ENCODE assay signal across 24 cellular contexts in the genomic region with DNA sequence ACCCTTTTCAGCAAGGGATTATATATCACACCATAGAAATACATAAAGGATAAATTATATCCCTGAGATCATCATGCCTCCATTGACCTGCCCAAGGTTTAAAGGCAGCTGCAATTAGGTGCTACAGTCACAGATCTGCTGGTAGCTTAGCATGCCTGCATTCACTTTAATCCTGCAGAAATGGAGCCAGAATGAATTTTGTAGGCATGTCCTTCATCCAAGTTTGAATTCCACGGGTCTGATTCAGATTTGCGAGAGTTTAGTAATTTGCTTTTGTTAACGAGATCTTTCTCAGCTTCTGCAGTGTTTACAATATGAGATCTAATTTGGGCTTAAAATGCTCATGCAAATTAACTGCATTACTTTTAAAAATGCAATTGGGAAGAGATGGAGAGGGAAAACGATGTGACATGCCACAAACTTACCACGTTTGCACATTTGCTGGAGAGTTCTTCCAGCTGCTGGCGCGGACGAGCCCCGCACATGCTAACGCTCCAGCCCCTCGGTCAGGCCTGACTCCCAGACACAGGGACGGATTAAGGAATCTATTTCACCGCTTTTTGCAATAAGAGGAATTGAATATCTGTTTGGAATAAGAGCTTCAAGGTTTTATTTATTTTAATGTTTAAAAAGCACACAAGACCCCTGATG.
"Had no signal": no experiment of that assay in that cellular context is flagged by ENCODE, and none has a peak within 500 bp of the region (broad histone marks: within the 10 kb centered on the region; RNA-seq: fewer than 3 reads in every experiment).

No MANE protein-coding gene starts in this region.

- ATAC-seq: gastrocnemius medialis; mucosa of descending colon; right lobe of liver; stimulated activated memory B cell treated with anti-CD40 and anti-IgM and Interleukin-4, amounts not matched to agents 10 μg/mL and 1 μg/mL and 100 μg/mL, for 72 hours; stimulated activated naive CD8-positive, alpha-beta T cell treated with anti-CD3 and anti-CD28 coated beads, Interleukin-15, amount 100 ng/mL, for 72 hours had no signal

- H3K36me3 ChIP-seq: ascending aorta, breast epithelium, esophagus muscularis mucosa, gastrocnemius medialis, left ventricle myocardium inferior, neutrophil, right lobe of liver had no signal

- H3K4me3 ChIP-seq: ascending aorta, breast epithelium, esophagus muscularis mucosa, gastrocnemius medialis, left ventricle myocardium inferior, mucosa of descending colon, right lobe of liver had no signal

- H3K4me1 ChIP-seq: ascending aorta, breast epithelium, gastrocnemius medialis, right lobe of liver had no signal

- DNase-seq: activated CD4-positive, alpha-beta T cell treated with anti-CD3 and anti-CD28 coated beads for 4 hours; activated CD4-positive, alpha-beta T cell treated with anti-CD3 and anti-CD28 coated beads, Interleukin-2, amount 50 U/mL, for 4 hours; activated effector memory CD4-positive, alpha-beta T cell treated with anti-CD3 and anti-CD28 coated beads, Interleukin-2, amount 50 U/mL, for 16 hours; activated naive CD4-positive, alpha-beta T cell treated with anti-CD3 and anti-CD28 coated beads for 36 hours; activated naive CD8-positive, alpha-beta T cell treated with anti-CD3 and anti-CD28 coated beads for 36 hours; activated T-cell treated with anti-CD3 and anti-CD28 coated beads for 4 hours; endodermal cell; gastrocnemius medialis; glutamatergic neuron; islet precursor cell; left ventricle myocardium inferior; mucosa of descending colon; nephron progenitor cell; right lobe of liver; stimulated activated CD4-positive, alpha-beta T cell treated with anti-CD3 and anti-CD28 coated beads, Interleukin-12 subunit alpha, Interleukin-12 subunit beta, amount 100 ng/mL, for 4 hours; stimulated activated CD4-positive, alpha-beta T cell treated with anti-CD3 and anti-CD28 coated beads, Interleukin-4, amount 100 ng/mL, for 4 hours; stimulated activated CD8-positive, alpha-beta memory T cell treated with anti-CD3 and anti-CD28 coated beads, Interleukin-4, amount 100 ng/mL, for 48 hours; stimulated activated naive CD8-positive, alpha-beta T cell treated with anti-CD3 and anti-CD28 coated beads, Interleukin-15, amount 100 ng/mL, for 72 hours; substantia nigra had no signal

- H3K27ac ChIP-seq: ascending aorta, breast epithelium, esophagus muscularis mucosa, gastrocnemius medialis, left ventricle myocardium inferior, neutrophil, right lobe of liver had no signal

- H3K27me3 ChIP-seq: ascending aorta, breast epithelium, gastrocnemius medialis, right lobe of liver had no signal

- H3K9me3 ChIP-seq: breast epithelium, gastrocnemius medialis, left ventricle myocardium inferior, neutrophil, right lobe of liver had no signal
